ENCODE assay signal across 2 cellular contexts in genomic region chr10:3566627-3567026, GRCh38.
TF ChIP-seq lines count a peak whose summit lies in the region.

No MANE protein-coding gene starts in this region.

TF ChIP-seq in neural cell, 6 proteins besides CTCF, POLR2A, EP300 and RAD21 (continued from another document):
- TF ChIP-seq REST (IDR thresholded peaks at IDR 0.05; ENCODE audit: borderline replicate concordance) (no peak), POLR2AphosphoS5 (IDR thresholded peaks at IDR 0.05) (peak; percentile 60)

TF ChIP-seq in HEK293T, 16 proteins besides CTCF, POLR2A, EP300 and RAD21 (continued from another document):
- TF ChIP-seq PKNOX1 (IDR thresholded peaks at IDR 0.05) = no peak
- no peak for TF ChIP-seq ELF4 (IDR thresholded peaks at IDR 0.05)
- TF ChIP-seq CTBP1 (IDR thresholded peaks at IDR 0.05; ENCODE audit: borderline replicate concordance) = no peak
- TF ChIP-seq ZNF384 (IDR thresholded peaks at IDR 0.05) = no peak
